Comparison of ENCODE assay signal across 9 cellular contexts in genomic region chr17:77644981-77645380, GRCh38.
DNase-seq lines count a peak whose midpoint lies in the region; ATAC-seq and TF ChIP-seq lines count a peak whose summit lies in the region.
"Had no signal": no experiment of that assay in that cellular context is flagged by ENCODE, and none has a peak within 500 bp of the region (broad histone marks: within the 10 kb centered on the region; RNA-seq: fewer than 3 reads in every experiment).

No MANE protein-coding gene starts in this region.

- ATAC-seq in gastrocnemius medialis (peak in 1 of 2 donors; percentile 68), GM19324 (IDR thresholded peaks at IDR 0.05; ENCODE audit: low FRiP score, unreplicated experiment) (no peak)
- ATAC-seq: left lung had no signal

- H3K79me2 ChIP-seq in smooth muscle cell (ENCODE audit: low read depth): no peaks in the 10 kb centered on the region

- H3K27me3 ChIP-seq in gastrocnemius medialis: no peaks in the 10 kb centered on the region
- H3K27me3 ChIP-seq in smooth muscle cell (ENCODE audit: low read depth): peaks cover 6% of the 10 kb centered on the region

- H3F3A ChIP-seq in smooth muscle cell (ENCODE audit: low read depth): no peaks in the 10 kb centered on the region

- no peak overlapping the region for H2AFZ ChIP-seq in smooth muscle cell (ENCODE audit: low read depth)

- H4K20me1 ChIP-seq in smooth muscle cell (ENCODE audit: low read depth): no peaks in the 10 kb centered on the region

- H3K9me3 Mint-ChIP-seq in activated naive CD8-positive, alpha-beta T cell treated with anti-CD3 and anti-CD28 coated beads for 36 hours: peaks cover 2% of the 10 kb centered on the region

- peak overlapping the region in 3 of 4 donors; percentile 3 to 46 (median 35) for H3K4me3 ChIP-seq in gastrocnemius medialis
- H3K4me3 ChIP-seq in smooth muscle cell: no peak overlapping the region
- H3K4me3 ChIP-seq: left lung had no signal

- H3K4me2 ChIP-seq in smooth muscle cell: no peak overlapping the region

- peak overlapping the region; percentile 60 for H3K4me3 Mint-ChIP-seq in activated naive CD8-positive, alpha-beta T cell treated with anti-CD3 and anti-CD28 coated beads for 36 hours

- H3K36me3 ChIP-seq in gastrocnemius medialis: no peaks in the 10 kb centered on the region
- H3K36me3 ChIP-seq in smooth muscle cell (ENCODE audit: low read depth): no peaks in the 10 kb centered on the region
- H3K36me3 ChIP-seq: left lung had no signal

- DNase-seq in DMS79 (lab: John Stamatoyannopoulos, UW) (peak; percentile 43), T-helper 2 cell (peak in 4 of 5 experiments; percentile 18 to 46 (median 22)), gastrocnemius medialis (peak; percentile 6 to 14), RKO (ENCODE audit: low spot score) (no peak), smooth muscle cell (lab: John Stamatoyannopoulos, UW; ENCODE audit: unreplicated experiment) (no peak), amniotic stem cell (lab: John Stamatoyannopoulos, UW) (no peak)
- peak; percentile 51 for DNase-seq in activated naive CD8-positive, alpha-beta T cell treated with anti-CD3 and anti-CD28 coated beads for 36 hours
- DNase-seq: left lung had no signal

- H3K9me3 ChIP-seq in gastrocnemius medialis: no peaks in the 10 kb centered on the region
- H3K9me3 ChIP-seq in smooth muscle cell (replicated peaks; ENCODE audit: low read depth): no peaks in the 10 kb centered on the region

- H3K27ac ChIP-seq in gastrocnemius medialis (peak overlapping the region in 1 of 4 donors; percentile 47), smooth muscle cell (ENCODE audit: low read depth) (no peak overlapping the region)
- H3K27ac ChIP-seq: left lung had no signal

- H3K4me1 ChIP-seq in gastrocnemius medialis (peaks cover 7 to 12% of the 10 kb centered on the region in 2 donors), smooth muscle cell (ENCODE audit: low read depth) (peaks cover 13% of the 10 kb centered on the region)
- H3K4me1 ChIP-seq: left lung had no signal

- H3K27me3 Mint-ChIP-seq in activated naive CD8-positive, alpha-beta T cell treated with anti-CD3 and anti-CD28 coated beads for 36 hours: peaks cover 3% of the 10 kb centered on the region

- intact Hi-C loops in gastrocnemius medialis (cut with DNase I; ENCODE audit: low total_unique reads): loop anchor here (1.0 to 5.0 kb wide), 3 partner anchors 38 to 369 kb away; no protein-coding TSS in a partner anchor

- 64% methylated on average over 10 of the region's 10 CpGs for WGBS in smooth muscle cell (ENCODE audit: low lambda C conversion rate)

- TF ChIP-seq POLR2A in gastrocnemius medialis (IDR thresholded peaks at IDR 0.05): no peak

- peaks cover 24% of the 10 kb centered on the region for H3K4me1 Mint-ChIP-seq in activated naive CD8-positive, alpha-beta T cell treated with anti-CD3 and anti-CD28 coated beads for 36 hours

- peak in 3 of 5 experiments; percentile 30 to 49 (median 32) for TF ChIP-seq CTCF in gastrocnemius medialis (IDR thresholded peaks at IDR 0.05 in 4 of 5, conservative IDR thresholded peaks at IDR 0.05 in 1 of 5)
- no peak for TF ChIP-seq CTCF in smooth muscle cell (IDR thresholded peaks at IDR 0.05; ENCODE audit: borderline replicate concordance, insufficient read depth, poor library complexity, severe bottlenecking)

- in situ Hi-C loops in gastrocnemius medialis (cut with MboI; ENCODE audit: low sequenced_read_pairs in 4 of 4): no loop called here

- peak overlapping the region; percentile 95 for H3K27ac Mint-ChIP-seq in activated naive CD8-positive, alpha-beta T cell treated with anti-CD3 and anti-CD28 coated beads for 36 hours

- no peak overlapping the region for H3K9ac ChIP-seq in smooth muscle cell (ENCODE audit: low read depth)

- no peaks in the 10 kb centered on the region for H3K36me3 Mint-ChIP-seq in activated naive CD8-positive, alpha-beta T cell treated with anti-CD3 and anti-CD28 coated beads for 36 hours

Comparison
In these comparisons a context has a peak if more than half of its experiments do, and no peak if none do; other contexts are left out.
1. DNase-seq: peak in DMS79 (single experiment), T-helper 2 cell (4 of 5), activated naive CD8-positive, alpha-beta T cell treated with anti-CD3 and anti-CD28 coated beads for 36 hours (single experiment) and gastrocnemius medialis (2 of 2); none in RKO (single experiment), smooth muscle cell (single experiment) and amniotic stem cell (single experiment).